Comparison of ENCODE assay signal across 26 cellular contexts in genomic region chr7:77422500-77422899, GRCh38.
"Had no signal": no experiment of that assay in that cellular context is flagged by ENCODE, and none has a peak within 500 bp of the region (broad histone marks: within the 10 kb centered on the region; RNA-seq: fewer than 3 reads in every experiment).

No MANE protein-coding gene starts in this region.

- H3K9me3 ChIP-seq: gastrocnemius medialis, mucosa of descending colon, psoas muscle, spleen, testis, tibial artery, upper lobe of left lung had no signal

- ATAC-seq: esophagus mucosa; gastrocnemius medialis; left ventricle myocardium superior; mucosa of descending colon; naive thymus-derived CD4-positive, alpha-beta T cell; psoas muscle; right cardiac atrium; stimulated activated memory B cell treated with anti-CD40 and anti-IgM and Interleukin-4, amounts not matched to agents 10 μg/mL and 1 μg/mL and 100 μg/mL, for 72 hours; stimulated activated naive CD8-positive, alpha-beta T cell treated with anti-CD3 and anti-CD28 coated beads, Interleukin-15, Interleukin-2, amounts not matched to agents 100 U/mL and 50 U/mL, for 24 hours had no signal

- H3K4me3 ChIP-seq: gastrocnemius medialis, lung, mucosa of descending colon, psoas muscle, skin epidermis, spleen, testis, tibial artery, upper lobe of left lung had no signal

- H3K9me3 Mint-ChIP-seq: endodermal cell; memory B cell; mesothelial cell of epicardium; naive thymus-derived CD4-positive, alpha-beta T cell; nephron; stimulated activated memory B cell treated with anti-CD40 and anti-IgM and Interleukin-4, amounts not matched to agents 10 μg/mL and 1 μg/mL and 100 μg/mL, for 72 hours had no signal

- DNase-seq: effector CD8-positive, alpha-beta T cell; endodermal cell; foreskin fibroblast; gastrocnemius medialis; head of caudate nucleus; left ventricle myocardium superior; mucosa of descending colon; naive thymus-derived CD4-positive, alpha-beta T cell; nucleus accumbens; psoas muscle; right cardiac atrium; spleen; stimulated activated CD4-positive, alpha-beta T cell treated with anti-CD3 and anti-CD28 coated beads, Interleukin-4, amount 100 ng/mL, for 4 hours; stimulated activated naive CD8-positive, alpha-beta T cell treated with anti-CD3 and anti-CD28 coated beads, Interleukin-15, Interleukin-2, amounts not matched to agents 100 U/mL and 50 U/mL, for 24 hours; substantia nigra; testis; tibial artery; upper lobe of left lung had no signal

- H3K4me1 ChIP-seq: psoas muscle, testis, tibial artery had no signal

- H3K36me3 Mint-ChIP-seq: memory B cell; mesothelial cell of epicardium; naive thymus-derived CD4-positive, alpha-beta T cell; stimulated activated memory B cell treated with anti-CD40 and anti-IgM and Interleukin-4, amounts not matched to agents 10 μg/mL and 1 μg/mL and 100 μg/mL, for 72 hours had no signal

- H3K4me3 Mint-ChIP-seq: endodermal cell; memory B cell; mesothelial cell of epicardium; naive thymus-derived CD4-positive, alpha-beta T cell; nephron; stimulated activated memory B cell treated with anti-CD40 and anti-IgM and Interleukin-4, amounts not matched to agents 10 μg/mL and 1 μg/mL and 100 μg/mL, for 72 hours had no signal

- H3K36me3 ChIP-seq: gastrocnemius medialis, spleen, tibial artery, upper lobe of left lung had no signal

- H3K27ac Mint-ChIP-seq: endodermal cell; memory B cell; mesothelial cell of epicardium; nephron; stimulated activated memory B cell treated with anti-CD40 and anti-IgM and Interleukin-4, amounts not matched to agents 10 μg/mL and 1 μg/mL and 100 μg/mL, for 72 hours had no signal

- H3K27ac ChIP-seq: epithelial cell of prostate, gastrocnemius medialis, psoas muscle, testis, tibial artery, upper lobe of left lung had no signal

- H3K27me3 Mint-ChIP-seq: memory B cell; stimulated activated memory B cell treated with anti-CD40 and anti-IgM and Interleukin-4, amounts not matched to agents 10 μg/mL and 1 μg/mL and 100 μg/mL, for 72 hours had no signal

- H3K27me3 ChIP-seq: spleen, testis, tibial artery, upper lobe of left lung had no signal
